Comparison of ENCODE assay signal across 1 cellular context in the genomic region with DNA sequence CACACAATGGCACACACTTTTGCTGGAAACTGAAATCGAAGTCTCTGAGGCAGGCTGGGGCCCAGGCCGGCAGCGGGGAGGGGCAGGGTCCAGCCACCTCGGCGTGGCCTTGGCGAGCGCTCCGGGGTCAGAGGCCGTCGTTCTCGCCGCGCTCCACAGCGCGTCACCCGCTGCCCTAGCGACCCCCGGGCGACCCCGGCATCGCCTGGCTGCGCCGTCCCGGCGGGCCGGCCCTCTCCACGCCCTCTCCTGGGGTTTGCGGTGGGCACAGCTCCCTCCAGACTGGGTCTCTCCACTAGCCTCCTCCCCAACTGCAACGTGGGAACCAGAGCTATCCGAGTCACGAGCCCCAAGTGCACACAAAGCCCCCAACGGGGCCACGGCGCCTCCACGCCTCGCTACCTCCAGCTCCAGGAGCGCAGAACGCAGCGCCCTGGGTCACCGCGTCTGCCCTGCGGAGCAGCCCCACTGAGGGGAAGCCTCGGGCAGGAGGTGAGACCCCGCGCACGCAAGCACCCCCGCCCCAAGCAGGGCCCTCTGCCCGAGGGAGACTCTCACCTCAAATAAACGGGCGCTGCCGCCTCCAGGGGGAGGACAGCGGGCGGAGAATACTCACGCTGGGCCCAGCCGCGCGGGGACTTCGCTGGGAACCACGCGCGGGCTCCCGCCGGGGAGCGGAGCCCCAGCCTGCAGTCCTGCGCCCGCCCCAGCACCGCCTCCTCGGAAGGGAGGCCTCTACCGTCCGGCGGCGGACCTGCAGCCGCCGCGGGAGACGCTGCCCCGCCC.
A peak's percentile ranks its signal among the peaks of the same experiment; 100 is the strongest.
TF ChIP-seq lines count a peak whose summit lies in the region.

No MANE protein-coding gene starts in this region.

TF ChIP-seq in HEK293, 187 proteins besides CTCF, POLR2A, EP300 and RAD21 (continued from another document and continues in another):
- TF ChIP-seq, protein P1, sequence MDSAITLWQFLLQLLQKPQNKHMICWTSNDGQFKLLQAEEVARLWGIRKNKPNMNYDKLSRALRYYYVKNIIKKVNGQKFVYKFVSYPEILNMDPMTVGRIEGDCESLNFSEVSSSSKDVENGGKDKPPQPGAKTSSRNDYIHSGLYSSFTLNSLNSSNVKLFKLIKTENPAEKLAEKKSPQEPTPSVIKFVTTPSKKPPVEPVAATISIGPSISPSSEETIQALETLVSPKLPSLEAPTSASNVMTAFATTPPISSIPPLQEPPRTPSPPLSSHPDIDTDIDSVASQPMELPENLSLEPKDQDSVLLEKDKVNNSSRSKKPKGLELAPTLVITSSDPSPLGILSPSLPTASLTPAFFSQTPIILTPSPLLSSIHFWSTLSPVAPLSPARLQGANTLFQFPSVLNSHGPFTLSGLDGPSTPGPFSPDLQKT (IDR thresholded peaks at IDR 0.05; ENCODE audit: borderline replicate concordance, low read depth, low read length), result no peak
- peak; percentile 62 for TF ChIP-seq SP3 (tag by site-specific recombination; IDR thresholded peaks at IDR 0.05)
- no peak for TF ChIP-seq SCRT2 (tag by site-specific recombination; IDR thresholded peaks at IDR 0.05)
- TF ChIP-seq ZBTB49 (tag by site-specific recombination; IDR thresholded peaks at IDR 0.05; ENCODE audit: low read depth), result no peak
- no peak for TF ChIP-seq MEIS1 (CRISPR knock-in tag; IDR thresholded peaks at IDR 0.05; ENCODE audit: borderline replicate concordance)
- TF ChIP-seq ZNF514 (tag by site-specific recombination; IDR thresholded peaks at IDR 0.05), result no peak
- no peak for TF ChIP-seq BCL11A (tag by site-specific recombination; IDR thresholded peaks at IDR 0.05; ENCODE audit: low read depth)
- no peak for TF ChIP-seq ZNF174 (tag by site-specific recombination; IDR thresholded peaks at IDR 0.05)
- TF ChIP-seq ZBTB17 (tag by site-specific recombination; IDR thresholded peaks at IDR 0.05), result 0 out of 2 replicates have a peak, but pooled peaks have one; percentile 8
- 0 out of 2 replicates have a peak, but pooled peaks have one; percentile 57 for TF ChIP-seq MZF1 (tag by site-specific recombination; IDR thresholded peaks at IDR 0.05; ENCODE audit: borderline replicate concordance)
- TF ChIP-seq AEBP2 (tag by site-specific recombination; IDR thresholded peaks at IDR 0.05; ENCODE audit: borderline replicate concordance), result no peak
- no peak for TF ChIP-seq ZNF48 (tag by site-specific recombination; IDR thresholded peaks at IDR 0.05)
- TF ChIP-seq ZNF311 (tag by site-specific recombination; IDR thresholded peaks at IDR 0.05; ENCODE audit: borderline replicate concordance), result no peak
- TF ChIP-seq, protein P2, sequence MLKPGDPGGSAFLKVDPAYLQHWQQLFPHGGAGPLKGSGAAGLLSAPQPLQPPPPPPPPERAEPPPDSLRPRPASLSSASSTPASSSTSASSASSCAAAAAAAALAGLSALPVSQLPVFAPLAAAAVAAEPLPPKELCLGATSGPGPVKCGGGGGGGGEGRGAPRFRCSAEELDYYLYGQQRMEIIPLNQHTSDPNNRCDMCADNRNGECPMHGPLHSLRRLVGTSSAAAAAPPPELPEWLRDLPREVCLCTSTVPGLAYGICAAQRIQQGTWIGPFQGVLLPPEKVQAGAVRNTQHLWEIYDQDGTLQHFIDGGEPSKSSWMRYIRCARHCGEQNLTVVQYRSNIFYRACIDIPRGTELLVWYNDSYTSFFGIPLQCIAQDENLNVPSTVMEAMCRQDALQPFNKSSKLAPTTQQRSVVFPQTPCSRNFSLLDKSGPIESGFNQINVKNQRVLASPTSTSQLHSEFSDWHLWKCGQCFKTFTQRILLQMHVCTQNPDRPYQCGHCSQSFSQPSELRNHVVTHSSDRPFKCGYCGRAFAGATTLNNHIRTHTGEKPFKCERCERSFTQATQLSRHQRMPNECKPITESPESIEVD (tag by site-specific recombination; IDR thresholded peaks at IDR 0.05), result no peak
- no peak for TF ChIP-seq ZNF169 (tag by site-specific recombination; IDR thresholded peaks at IDR 0.05)
- TF ChIP-seq ZNF274 (IDR thresholded peaks at IDR 0.05; ENCODE audit: low read length), result no peak
- TF ChIP-seq ZNF274 (tag by site-specific recombination; IDR thresholded peaks at IDR 0.05; ENCODE audit: borderline replicate concordance), result no peak
- TF ChIP-seq ZNF677 (tag by site-specific recombination; IDR thresholded peaks at IDR 0.05), result no peak
- no peak for TF ChIP-seq ZNF654 (tag by site-specific recombination; IDR thresholded peaks at IDR 0.05; ENCODE audit: low read depth)
- 0 out of 2 replicates have a peak, but pooled peaks have one; percentile 17 for TF ChIP-seq REST (tag by site-specific recombination; IDR thresholded peaks at IDR 0.05)
- no peak for TF ChIP-seq ZNF366 (tag by site-specific recombination; conservative IDR thresholded peaks at IDR 0.05)
- no peak for TF ChIP-seq ZNF202 (tag by site-specific recombination; IDR thresholded peaks at IDR 0.05; ENCODE audit: borderline replicate concordance)
- TF ChIP-seq ZNF214 (tag by site-specific recombination; IDR thresholded peaks at IDR 0.05; ENCODE audit: borderline replicate concordance), result no peak
- no peak for TF ChIP-seq HOXD13 (CRISPR knock-in tag; IDR thresholded peaks at IDR 0.05; ENCODE audit: borderline replicate concordance)
- no peak for TF ChIP-seq ZNF701 (tag by site-specific recombination; IDR thresholded peaks at IDR 0.05)
- no peak for TF ChIP-seq OVOL3 (tag by site-specific recombination; IDR thresholded peaks at IDR 0.05)
- TF ChIP-seq HOXA7 (CRISPR knock-in tag; IDR thresholded peaks at IDR 0.05; ENCODE audit: borderline replicate concordance), result no peak
- no peak for TF ChIP-seq ZNF157 (tag by site-specific recombination; IDR thresholded peaks at IDR 0.05)
- TF ChIP-seq ZNF146 (tag by site-specific recombination; IDR thresholded peaks at IDR 0.05), result no peak
- TF ChIP-seq MYNN (tag by site-specific recombination; IDR thresholded peaks at IDR 0.05; ENCODE audit: borderline replicate concordance), result no peak
- no peak for TF ChIP-seq ZNF354C (tag by site-specific recombination; IDR thresholded peaks at IDR 0.05; ENCODE audit: borderline replicate concordance, low read depth)
- no peak for TF ChIP-seq ZNF37A (tag by site-specific recombination; IDR thresholded peaks at IDR 0.05)
- no peak for TF ChIP-seq ZNF350 (tag by site-specific recombination; IDR thresholded peaks at IDR 0.05)
- no peak for TF ChIP-seq ZNF23 (tag by site-specific recombination; IDR thresholded peaks at IDR 0.05; ENCODE audit: borderline replicate concordance)
- no peak for TF ChIP-seq TCF7L2 (IDR thresholded peaks at IDR 0.05; ENCODE audit: borderline replicate concordance, low read depth, low read length)
- no peak for TF ChIP-seq ZNF239 (tag by site-specific recombination; IDR thresholded peaks at IDR 0.05)
- TF ChIP-seq, protein P3, sequence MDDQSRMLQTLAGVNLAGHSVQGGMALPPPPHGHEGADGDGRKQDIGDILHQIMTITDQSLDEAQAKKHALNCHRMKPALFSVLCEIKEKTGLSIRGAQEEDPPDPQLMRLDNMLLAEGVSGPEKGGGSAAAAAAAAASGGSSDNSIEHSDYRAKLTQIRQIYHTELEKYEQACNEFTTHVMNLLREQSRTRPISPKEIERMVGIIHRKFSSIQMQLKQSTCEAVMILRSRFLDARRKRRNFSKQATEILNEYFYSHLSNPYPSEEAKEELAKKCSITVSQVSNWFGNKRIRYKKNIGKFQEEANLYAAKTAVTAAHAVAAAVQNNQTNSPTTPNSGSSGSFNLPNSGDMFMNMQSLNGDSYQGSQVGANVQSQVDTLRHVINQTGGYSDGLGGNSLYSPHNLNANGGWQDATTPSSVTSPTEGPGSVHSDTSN (CRISPR knock-in tag; IDR thresholded peaks at IDR 0.05), result peak; percentile 47; the same call in 1 of the 2 replicates
- TF ChIP-seq KLF16 (tag by site-specific recombination; IDR thresholded peaks at IDR 0.05), result no peak
- no peak for TF ChIP-seq SALL2 (tag by site-specific recombination; IDR thresholded peaks at IDR 0.05; ENCODE audit: borderline replicate concordance)
- peak; percentile 77 for TF ChIP-seq ZBTB48 (tag by site-specific recombination; IDR thresholded peaks at IDR 0.05)
- TF ChIP-seq HOXC10 (CRISPR knock-in tag; IDR thresholded peaks at IDR 0.05), result no peak
- TF ChIP-seq ZNF18 (tag by site-specific recombination; IDR thresholded peaks at IDR 0.05), result no peak
- peak; percentile 60 for TF ChIP-seq KLF9 (tag by site-specific recombination; IDR thresholded peaks at IDR 0.05; ENCODE audit: low read depth)
- TF ChIP-seq ZFP69B (tag by site-specific recombination; IDR thresholded peaks at IDR 0.05), result peak; percentile 37; the same call in 1 of the 2 replicates
- no peak for TF ChIP-seq ZNF707 (tag by site-specific recombination; IDR thresholded peaks at IDR 0.05)
- no peak for TF ChIP-seq ZNF792 (tag by site-specific recombination; IDR thresholded peaks at IDR 0.05)
- no peak for TF ChIP-seq ZNF530 (tag by site-specific recombination; IDR thresholded peaks at IDR 0.05; ENCODE audit: low read depth)
- no peak; the same call in 1 of the 2 replicates for TF ChIP-seq ZNF768 (tag by site-specific recombination; IDR thresholded peaks at IDR 0.05)
- no peak for TF ChIP-seq ZNF624 (tag by site-specific recombination; IDR thresholded peaks at IDR 0.05)
- no peak for TF ChIP-seq ZNF26 (tag by site-specific recombination; IDR thresholded peaks at IDR 0.05)
- no peak for TF ChIP-seq ZNF433 (tag by site-specific recombination; IDR thresholded peaks at IDR 0.05; ENCODE audit: low read depth)
